Comparison of ENCODE assay signal across 8 cellular contexts in genomic region chr16:53022374-53022773, GRCh38. TPM values are rescaled to one million over a fixed set of nuclear protein-coding genes. Genes with fewer than 3 reads are reported as not detected.
DNase-seq lines count a peak whose midpoint lies in the region; TF ChIP-seq lines count a peak whose summit lies in the region.

No MANE protein-coding gene starts in this region.

- POLR2A ChIA-PET in A673 (lab: Charles Lee; ENCODE audit: low non-redundant PET), result interaction anchor here (0.7 kb wide), 1 partner anchor 44 kb away, joined by 3 read pairs; no protein-coding TSS in a partner anchor

- TF ChIP-seq POLR2A in NB4 (IDR thresholded peaks at IDR 0.05; ENCODE audit: extremely low read depth, insufficient read length) (no peak), lower leg skin (IDR thresholded peaks at IDR 0.05) (no peak)

- H3K9me3 ChIP-seq in A673 (ENCODE audit: low read depth, low read length, poor library complexity, severe bottlenecking), result no peaks in the 10 kb centered on the region

- peak; percentile 74 for TF ChIP-seq CTCF in A673 (conservative IDR thresholded peaks at IDR 0.05; ENCODE audit: low read depth, low read length)
- TF ChIP-seq CTCF in GM12872 (IDR thresholded peaks at IDR 0.05; ENCODE audit: insufficient read depth, low read depth, low read length), result peak; percentile 52
- peak; percentile 51 for TF ChIP-seq CTCF in NB4 (IDR thresholded peaks at IDR 0.05; ENCODE audit: low read depth, low read length)
- no peak for TF ChIP-seq CTCF in lower leg skin (IDR thresholded peaks at IDR 0.05)

- no TSS peak for BruUV-seq in A673 (replicated peaks; lab: Mats Ljungman, UMichigan)

- DNase-seq in A673 (ENCODE audit: low spot score), result peak; percentile 79
- peak; percentile 63 for DNase-seq in NB4 (ENCODE audit: low read depth)
- peak; percentile 76 for DNase-seq in SKM-1 (lab: John Stamatoyannopoulos, UW; ENCODE audit: unreplicated experiment)
- DNase-seq in foreskin melanocyte, result peak; percentile 49
- DNase-seq in renal cortical epithelial cell (ENCODE audit: low read depth), result peak; percentile 52
- no peak for DNase-seq in NCI-H187 treated with DMSO at 0.1 percent for 48 hours (lab: John Stamatoyannopoulos, UW)
- DNase-seq in lower leg skin (ENCODE audit: low spot score in 2 of 2), result no peak

- intact Hi-C loops in A673 (cut with micrococcal nuclease; ENCODE audit: unreplicated experiment), result loop anchor here (1.0 to 5.0 kb wide), 2 partner anchors 830 to 954 kb away; no protein-coding TSS in a partner anchor
- intact Hi-C loops in lower leg skin (cut with DNase I; ENCODE audit: low total_unique reads), result loop anchor here (5.0 kb wide), 1 partner anchor 830 kb away; no protein-coding TSS in a partner anchor

- H3K4me3 ChIP-seq in A673 (ENCODE audit: low read depth, low read length, poor library complexity, severe bottlenecking) (no peak overlapping the region), NB4 (ENCODE audit: low read depth, low read length) (no peak overlapping the region), lower leg skin (ENCODE audit: low read depth, poor library complexity, severe bottlenecking) (no peak overlapping the region)

- H3K4me1 ChIP-seq in A673 (ENCODE audit: insufficient read depth, low read length, poor library complexity, severe bottlenecking), result no peaks in the 10 kb centered on the region

- no peak overlapping the region for H3K27ac ChIP-seq in A673 (ENCODE audit: low read depth, low read length, poor library complexity, severe bottlenecking)

- H3K27me3 ChIP-seq in A673 (replicated peaks; ENCODE audit: insufficient read depth, low read depth, low read length, poor library complexity), result no peaks in the 10 kb centered on the region

- CTCF ChIA-PET in A673 (lab: Charles Lee), result interaction anchor here (0.6 to 1.6 kb wide), 6 partner anchors 15 to 953 kb away, joined by 3 to 15 read pairs (median 4); partner anchors contain the start of gene CHD9

- no peaks in the 10 kb centered on the region for H3K36me3 ChIP-seq in A673 (ENCODE audit: insufficient read depth, low read length, poor library complexity, severe bottlenecking)

- WGBS in lower leg skin, 2 donors, result 5 to 14% methylated on average over 5 of the region's 5 CpGs

RNA-seq across cellular contexts. Expression of gene CHD9NB, which starts 30.3 kb away (rescaled TPM):
- 3.8 and 4.3 TPM in 2 replicates for total RNA-seq in A673 (2021)
- 0.52 and 6.6 TPM in 2 replicates for total RNA-seq in renal cortical epithelial cell
- total RNA-seq in lower leg skin, result 10 to 100 TPM in 2 of 4 donors, 1 to 10 TPM in 2; 4.6 to 15.4 (median 10.0) TPM

RNA-seq across cellular contexts. Expression of gene CHD9, which starts 32.4 kb away (rescaled TPM):
- 64.1 and 76.8 TPM in 2 replicates for total RNA-seq in A673 (2021)
- total RNA-seq in renal cortical epithelial cell, result 34.7 and 88.7 TPM in 2 replicates
- total RNA-seq in lower leg skin, result 10 to 100 TPM; 49.2 to 85.7 (median 67.7) TPM

Comparison
In these comparisons a context has a peak if more than half of its experiments do, and no peak if none do; other contexts are left out.
1. DNase-seq: peak in A673 (single experiment), NB4 (single experiment), SKM-1 (single experiment), foreskin melanocyte (single experiment) and renal cortical epithelial cell (single experiment); none in NCI-H187 treated with DMSO at 0.1 percent for 48 hours (single experiment) and lower leg skin (0 of 2).
2. CTCF ChIP-seq: peak in A673 (single experiment), GM12872 (single experiment) and NB4 (single experiment); none in lower leg skin (0 of 3).